Comparison of ENCODE assay signal across 15 cellular contexts in genomic region chr22:33461698-33462434, GRCh38.
DNase-seq lines count a peak whose midpoint lies in the region; ATAC-seq, FAIRE-seq and TF ChIP-seq lines count a peak whose summit lies in the region.
"Had no signal": no experiment of that assay in that cellular context is flagged by ENCODE, and none has a peak within 500 bp of the region (broad histone marks: within the 10 kb centered on the region; RNA-seq: fewer than 3 reads in every experiment).

No MANE protein-coding gene starts in this region.

- CTCF ChIA-PET in HEK293 (lab: Yijun Ruan, JAX): interaction anchor here (0.7 kb wide), 1 partner anchor 669 kb away, joined by 3 read pairs; no protein-coding TSS in a partner anchor

- peaks cover 4% of the 10 kb centered on the region; the same call in 1 of the 2 replicates for H3K9me3 ChIP-seq in HEK293 (ENCODE audit: control insufficient read depth, insufficient read depth, low read depth, low read length)
- peaks cover 4% of the 10 kb centered on the region for H3K9me3 ChIP-seq in mucosa of descending colon
- no peaks in the 10 kb centered on the region for H3K9me3 ChIP-seq in right cardiac atrium (ENCODE audit: control insufficient read depth, low read length)

- intact Hi-C loops in mucosa of descending colon (cut with DNase I, micrococcal nuclease) (no loop called here), right cardiac atrium (cut with DNase I) (no loop called here)

- FAIRE-seq in bronchial epithelial cell (lab: Jason Lieb, UNC): no peak
- FAIRE-seq: GM18507 had no signal

- peak; percentile 63 for ATAC-seq in mucosa of descending colon
- no peak for ATAC-seq in HG03521 (IDR thresholded peaks at IDR 0.05; ENCODE audit: unreplicated experiment)
- no peak for ATAC-seq in right cardiac atrium

- TF ChIP-seq CTCF in HEK293 (tag by site-specific recombination; IDR thresholded peaks at IDR 0.05): no peak
- TF ChIP-seq CTCF in bronchial epithelial cell (IDR thresholded peaks at IDR 0.05; ENCODE audit: insufficient read depth, low read length, severe bottlenecking): no peak
- no peak for TF ChIP-seq CTCF in mucosa of descending colon (IDR thresholded peaks at IDR 0.05)
- no peak for TF ChIP-seq CTCF in GM20000 (IDR thresholded peaks at IDR 0.05; ENCODE audit: extremely low read depth, missing control alignments)

- H3K36me3 ChIP-seq in HEK293 (ENCODE audit: control insufficient read depth in 2 of 2, insufficient read depth in 1 of 2, low read length in 2 of 2) (no peaks in the 10 kb centered on the region), bronchial epithelial cell (ENCODE audit: control insufficient read depth, insufficient read depth, low read length) (no peaks in the 10 kb centered on the region), mucosa of descending colon (ENCODE audit: low read depth) (no peaks in the 10 kb centered on the region)

- peak; percentile 15 for DNase-seq in LoVo (ENCODE audit: low spot score)
- peak; percentile 21 for DNase-seq in bronchial epithelial cell (ENCODE audit: low read depth)
- DNase-seq in mucosa of descending colon: no peak
- no peak for DNase-seq in GM20000 (ENCODE audit: low spot score)
- DNase-seq in OCI-M2 (lab: John Stamatoyannopoulos, UW; ENCODE audit: unreplicated experiment): no peak
- DNase-seq in right cardiac atrium: no peak
- DNase-seq: ACHN; C1 segment of cervical spinal cord; Calu3; CD4-positive, alpha-beta T cell; DMS 273 treated with DMSO at 0.1 percent for 48 hours; HCEC 1CT had no signal

- no peak overlapping the region for H3K27ac ChIP-seq in HEK293 (ENCODE audit: extremely low read depth, low read depth, low read length)
- no peak overlapping the region for H3K27ac ChIP-seq in right cardiac atrium (ENCODE audit: low read length)

- no peaks in the 10 kb centered on the region for H3K4me1 ChIP-seq in HEK293 (ENCODE audit: control insufficient read depth, insufficient read depth, low read length)
- no peaks in the 10 kb centered on the region for H3K4me1 ChIP-seq in mucosa of descending colon (ENCODE audit: low read depth)
- H3K4me1 ChIP-seq in right cardiac atrium (ENCODE audit: control insufficient read depth, insufficient read depth, low read length): peaks cover 9% of the 10 kb centered on the region

- H3K4me3 ChIP-seq in HEK293 (ENCODE audit: low read depth, low read length): no peak overlapping the region
- no peak overlapping the region for H3K4me3 ChIP-seq in bronchial epithelial cell (ENCODE audit: low read depth, low read length)
- no peak overlapping the region for H3K4me3 ChIP-seq in mucosa of descending colon
- H3K4me3 ChIP-seq in right cardiac atrium (ENCODE audit: low read length): no peak overlapping the region

- POLR2A ChIA-PET in HEK293 (lab: Yijun Ruan, JAX): no interaction called here

- H3K27me3 ChIP-seq in bronchial epithelial cell (ENCODE audit: control insufficient read depth, insufficient read depth, low read length) (no peaks in the 10 kb centered on the region), right cardiac atrium (ENCODE audit: control insufficient read depth, insufficient read depth) (no peaks in the 10 kb centered on the region)

- 98% methylated on average over 2 of the region's 2 CpGs for WGBS in right cardiac atrium

TF ChIP-seq in HEK293, 187 proteins besides CTCF, POLR2A, EP300 and RAD21:
- TF ChIP-seq HIC1 (tag by site-specific recombination; IDR thresholded peaks at IDR 0.05) (no peak), TRIM28 (IDR thresholded peaks at IDR 0.05; ENCODE audit: borderline replicate concordance, low read length) (peak; percentile 85), SETDB1 (IDR thresholded peaks at IDR 0.05; ENCODE audit: insufficient read length, low read length) (peak; percentile 98)

Comparison
In these comparisons a context has a peak if more than half of its experiments do, and no peak if none do; other contexts are left out.
1. DNase-seq: peak in LoVo (single experiment) and bronchial epithelial cell (single experiment); none in mucosa of descending colon (0 of 3), GM20000 (single experiment), OCI-M2 (single experiment) and right cardiac atrium (0 of 3).